In the genomic region with DNA sequence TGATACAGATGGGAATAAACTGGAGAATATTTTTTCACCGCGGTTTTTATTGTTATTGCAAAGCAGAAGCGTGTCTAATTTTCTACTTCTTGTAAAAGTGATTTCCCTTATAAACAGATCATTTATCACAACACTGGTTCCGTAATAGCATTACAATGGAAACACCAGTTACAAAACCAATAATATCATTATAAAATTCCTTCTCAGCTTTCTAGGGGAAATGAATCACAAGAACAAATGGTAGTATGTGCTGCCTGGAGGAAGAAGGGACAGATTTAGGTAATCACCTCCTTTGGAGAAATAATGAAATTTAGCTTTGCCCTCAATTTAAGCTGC, we compare ENCODE assay signal across 9 cellular contexts. TPM values are rescaled to one million over a fixed set of nuclear protein-coding genes. Genes with fewer than 3 reads are reported as not detected.
A peak's percentile ranks its signal among the peaks of the same experiment; 100 is the strongest.
DNase-seq lines count a peak whose midpoint lies in the region; ATAC-seq, FAIRE-seq and TF ChIP-seq lines count a peak whose summit lies in the region.
"Had no signal": no experiment of that assay in that cellular context is flagged by ENCODE, and none has a peak within 500 bp of the region (broad histone marks: within the 10 kb centered on the region; RNA-seq: fewer than 3 reads in every experiment).

No MANE protein-coding gene starts in this region.

- peak overlapping the region; percentile 88; the same call in 1 of the 2 replicates for H3K27ac ChIP-seq in GM12878 (ENCODE audit: control insufficient read depth, insufficient read depth)
- no peak overlapping the region for H3K27ac ChIP-seq in mesendoderm (ENCODE audit: low read depth, low read length)
- H3K27ac ChIP-seq in upper lobe of left lung: peak overlapping the region; percentile 89 to 95 (median 90)

- no peak for DNase-seq in activated naive CD4-positive, alpha-beta T cell treated with anti-CD3 and anti-CD28 coated beads, Interleukin-2, amount 50 U/mL, for 16 hours
- no peak for DNase-seq in GM12878 (ENCODE audit: low read depth, low spot score)
- DNase-seq in mesendoderm: no peak
- no peak for DNase-seq in upper lobe of left lung
- no peak for DNase-seq in NCI-H1105 (lab: John Stamatoyannopoulos, UW)
- DNase-seq in AML-193 (lab: John Stamatoyannopoulos, UW): no peak
- DNase-seq in GM19238 (ENCODE audit: insufficient read length, low spot score): no peak

- no peak for TF ChIP-seq EP300 in GM12878 (IDR thresholded peaks at IDR 0.05; ENCODE audit: borderline replicate concordance in 1 of 2, control insufficient read depth in 1 of 2, low read depth in 2 of 2, low read length in 2 of 2)
- no peak for TF ChIP-seq EP300 in upper lobe of left lung (IDR thresholded peaks at IDR 0.05)

- H3K4me1 ChIP-seq in GM12878 (ENCODE audit: control insufficient read depth, insufficient read depth, low read length): peaks cover 8% of the 10 kb centered on the region; the same call in 1 of the 2 replicates
- H3K4me1 ChIP-seq in mesendoderm (ENCODE audit: control insufficient read depth, low read depth, low read length): peaks cover 7% of the 10 kb centered on the region
- H3K4me1 ChIP-seq in upper lobe of left lung: peaks cover 24 to 31% (median 28%) of the 10 kb centered on the region in 4 donors

- FAIRE-seq in GM12878 (lab: Jason Lieb, UNC): no peak
- FAIRE-seq: colon had no signal

- H2BK5ac ChIP-seq in mesendoderm (ENCODE audit: low read length): no peak overlapping the region

- no peaks in the 10 kb centered on the region for H4K20me1 ChIP-seq in GM12878 (ENCODE audit: control insufficient read depth, insufficient read depth)

- no peak overlapping the region for H3K18ac ChIP-seq in mesendoderm (ENCODE audit: low read length)

- TF ChIP-seq RAD21 in GM12878 (IDR thresholded peaks at IDR 0.05; ENCODE audit: insufficient read depth, low read depth, low read length): no peak

- TF ChIP-seq POLR2A in GM12878 (IDR thresholded peaks at IDR 0.05; ENCODE audit: low read depth, low read length) (no peak), upper lobe of left lung (IDR thresholded peaks at IDR 0.05) (no peak)

- ATAC-seq in GM12878: no peak
- no peak for ATAC-seq in upper lobe of left lung (ENCODE audit: low FRiP score in 2 of 2)

- CTCF ChIA-PET in GM12878 (lab: Yijun Ruan, JAX): interaction anchor here (0.8 to 5.7 kb wide), 21 partner anchors 14 to 328 kb away, joined by 3 to 181 read pairs (median 6); no protein-coding TSS in a partner anchor

- intact Hi-C loops in GM12878 (cut with micrococcal nuclease; ENCODE audit: unreplicated experiment): loop anchor here (5.0 to 10.0 kb wide), 5 partner anchors 189 to 1644 kb away; a partner anchor contains a TSS

- H3K36me3 ChIP-seq in GM12878 (ENCODE audit: control insufficient read depth in 2 of 2, insufficient read depth in 2 of 2, low read length in 1 of 2): no peaks in the 10 kb centered on the region
- no peaks in the 10 kb centered on the region for H3K36me3 ChIP-seq in mesendoderm (ENCODE audit: control insufficient read depth, insufficient read depth, low read length)
- no peaks in the 10 kb centered on the region for H3K36me3 ChIP-seq in upper lobe of left lung

- SMC1A ChIA-PET in GM12878 (lab: Charles Lee; ENCODE audit: uncharacterized antibody, unreplicated experiment): interaction anchor here (0.6 to 10.1 kb wide), 27 partner anchors 10 to 1146 kb away, joined by 3 to 143 read pairs (median 4); no protein-coding TSS in a partner anchor

- H3K4me3 ChIP-seq in GM12878: peak overlapping the region; percentile 94
- H3K4me3 ChIP-seq in mesendoderm (ENCODE audit: low read length): no peak overlapping the region
- H3K4me3 ChIP-seq in upper lobe of left lung: peak overlapping the region in 2 of 4 donors; percentile 70 to 77

- H2BK120ac ChIP-seq in mesendoderm (ENCODE audit: low read depth, low read length): no peak overlapping the region

- H4K5ac ChIP-seq in mesendoderm (ENCODE audit: low read length): no peak overlapping the region

- peak overlapping the region; percentile 97 for H3K27ac Mint-ChIP-seq in activated naive CD4-positive, alpha-beta T cell treated with anti-CD3 and anti-CD28 coated beads, Interleukin-2, amount 50 U/mL, for 24 hours

- POLR2A ChIA-PET in GM12878 (lab: Charles Lee): interaction anchor here (0.6 to 1.6 kb wide), 8 partner anchors 21 to 189 kb away, joined by 3 to 6 read pairs (median 3); no protein-coding TSS in a partner anchor

- no peak overlapping the region for H3K4ac ChIP-seq in mesendoderm (ENCODE audit: low read depth, low read length)

- H3K9me3 ChIP-seq in GM12878 (replicated peaks; ENCODE audit: control insufficient read depth, insufficient read depth, low read length) (no peaks in the 10 kb centered on the region; the same call in 2 of the 3 replicates), upper lobe of left lung (peaks cover 0 to 3% (median 2%) of the 10 kb centered on the region in 4 donors)

- H3K9ac ChIP-seq in GM12878 (ENCODE audit: control insufficient read depth, insufficient read depth, low read length) (no peak overlapping the region), mesendoderm (ENCODE audit: low read length) (no peak overlapping the region)

- no peak overlapping the region for H3K23ac ChIP-seq in mesendoderm (ENCODE audit: low read length)

- peaks cover 43% of the 10 kb centered on the region for H3K4me1 Mint-ChIP-seq in activated naive CD4-positive, alpha-beta T cell treated with anti-CD3 and anti-CD28 coated beads, Interleukin-2, amount 50 U/mL, for 24 hours

- H3K4me3 Mint-ChIP-seq in activated naive CD4-positive, alpha-beta T cell treated with anti-CD3 and anti-CD28 coated beads, Interleukin-2, amount 50 U/mL, for 24 hours: peak overlapping the region; percentile 95

- H3K79me2 ChIP-seq in GM12878 (ENCODE audit: control insufficient read depth, insufficient read depth, low read length) (peaks cover 28% of the 10 kb centered on the region), mesendoderm (ENCODE audit: control insufficient read depth, insufficient read depth, low read length) (peaks cover 23% of the 10 kb centered on the region)

- H3K36me3 Mint-ChIP-seq in activated naive CD4-positive, alpha-beta T cell treated with anti-CD3 and anti-CD28 coated beads, Interleukin-2, amount 50 U/mL, for 24 hours: peaks cover 4% of the 10 kb centered on the region

- peaks cover 8% of the 10 kb centered on the region for H3K79me1 ChIP-seq in mesendoderm (ENCODE audit: low read length)

- no TSS peak for BruUV-seq in GM12878 (replicated peaks; lab: Mats Ljungman, UMichigan)

- WGBS in GM12878 (ENCODE audit: insufficient coverage, insufficient replicate concordance, low lambda C conversion rate, missing lambda C conversion rate): 51% methylated on average over 4 of the region's 4 CpGs
- no CpG with 5 or more reads among the region's 4 CpGs for WGBS in mesendoderm (ENCODE audit: extremely low coverage, insufficient coverage, low lambda C conversion rate)
- 44 to 62% methylated on average over 4 of the region's 4 CpGs for WGBS in upper lobe of left lung, 2 donors

- in situ Hi-C loops in GM12878 (cut with MboI): no loop called here

- TF ChIP-seq CTCF in GM12878 (IDR thresholded peaks at IDR 0.05 in 2 of 3, conservative IDR thresholded peaks at IDR 0.05 in 1 of 3; ENCODE audit: control insufficient read depth in 2 of 3, extremely low read depth in 1 of 3, insufficient read depth in 1 of 3, low read depth in 3 of 3, low read length in 3 of 3): no peak
- no peak for TF ChIP-seq CTCF in upper lobe of left lung (IDR thresholded peaks at IDR 0.05)

- peak overlapping the region; percentile 95 for H3K4me2 ChIP-seq in GM12878 (ENCODE audit: control insufficient read depth, insufficient read depth)
- no peak overlapping the region for H3K4me2 ChIP-seq in mesendoderm (ENCODE audit: low read length)

- H2BK15ac ChIP-seq in mesendoderm (replicated peaks; ENCODE audit: low read depth): no peak overlapping the region

- H3K27me3 ChIP-seq in GM12878 (replicated peaks in 1 of 2; ENCODE audit: control insufficient read depth in 2 of 2, insufficient read depth in 2 of 2, low read length in 1 of 2) (no peaks in the 10 kb centered on the region), mesendoderm (ENCODE audit: insufficient read depth, low read length, poor library complexity) (no peaks in the 10 kb centered on the region), upper lobe of left lung (no peaks in the 10 kb centered on the region)

- RAD21 ChIA-PET in GM12878 (lab: Charles Lee; ENCODE audit: unreplicated experiment): interaction anchor here (0.9 to 6.1 kb wide), 12 partner anchors 11 to 283 kb away, joined by 3 to 140 read pairs (median 4); no protein-coding TSS in a partner anchor

- H3K27me3 Mint-ChIP-seq in activated naive CD4-positive, alpha-beta T cell treated with anti-CD3 and anti-CD28 coated beads, Interleukin-2, amount 50 U/mL, for 24 hours: no peaks in the 10 kb centered on the region

- H2AK5ac ChIP-seq in mesendoderm (ENCODE audit: low read length): no peak overlapping the region

- peak overlapping the region; percentile 92 for H2AFZ ChIP-seq in GM12878 (ENCODE audit: control insufficient read depth, low read depth, low read length)

- peak overlapping the region; percentile 57 for H3K56ac ChIP-seq in mesendoderm (ENCODE audit: low read length)

- H3K9me3 Mint-ChIP-seq in activated naive CD4-positive, alpha-beta T cell treated with anti-CD3 and anti-CD28 coated beads, Interleukin-2, amount 50 U/mL, for 24 hours: peaks cover 2% of the 10 kb centered on the region

- no peak overlapping the region for H4K8ac ChIP-seq in mesendoderm (ENCODE audit: low read depth, low read length)

TF ChIP-seq in GM12878, 131 proteins besides CTCF, POLR2A, EP300 and RAD21 (continues in another document):
- TF ChIP-seq TBL1XR1 (IDR thresholded peaks at IDR 0.05; ENCODE audit: low read depth, low read length) (no peak), FOS (IDR thresholded peaks at IDR 0.05; ENCODE audit: borderline replicate concordance, extremely low read depth, insufficient read length) (no peak)

RNA-seq across cellular contexts. Expression of a gene that starts 2.4 kb away (rescaled TPM):
- total RNA-seq in GM12878 (2013; cell fraction: nucleolus; rRNA removed): 43.8 and 44.1 TPM in 2 replicates
- total RNA-seq in GM12878 (2014; rRNA removed) (22.0 and 26.2 TPM in 2 replicates), GM12878 (2014; rRNA removed; fragmentation: Illumina TruSeq; extraction: Trizol) (22.7 and 25.2 TPM in 2 replicates), GM12878 (2021) (45.0 and 46.2 TPM in 2 replicates), upper lobe of left lung (100 to 1,000 TPM in 1 of 6 donors, 10 to 100 TPM in 5; 42.5 to 118 (median 51.5) TPM)
- 11.0 TPM for polyA plus RNA-seq in GM12878 (2011; ENCODE audit: low read depth)
- polyA plus RNA-seq in GM12878 (2011; rRNA removed) (34.8 and 37.0 TPM in 2 replicates), GM12878 (2014; fragmentation: Illumina TruSeq; extraction: Trizol) (34.8 and 40.7 TPM in 2 replicates), GM12878 (2014; fragmentation: Nextera tagmentation; extraction: Ambion mirVana) (10 to 100 TPM; 11.8 to 12.3 TPM), GM12878 (2014; rRNA removed) (19.5 and 23.7 TPM in 2 replicates), GM12878 (2016; fragmentation: Nextera tagmentation; extraction: Ambion mirVana) (10 to 100 TPM; 29.7 to 30.5 TPM)
- 22.1 and 22.8 TPM in 2 replicates for polyA plus RNA-seq in GM12878 (2011; cell fraction: cytosol; rRNA removed)
- polyA plus RNA-seq in GM12878 (2011; cell fraction: nucleus; rRNA removed): 19.7 and 20.8 TPM in 2 replicates
- 15.4 and 15.7 TPM in 2 replicates for polyA plus RNA-seq in GM12878 (2012)
- polyA minus RNA-seq in GM12878 (2011; rRNA and poly(A)+ RNA removed): 52.4 and 62.0 TPM in 2 replicates
- 22.6 and 30.9 TPM in 2 replicates for polyA minus RNA-seq in GM12878 (2011; cell fraction: cytosol; rRNA and poly(A)+ RNA removed)
- 18.3 and 26.8 TPM in 2 replicates for polyA minus RNA-seq in GM12878 (2011; cell fraction: nucleus; rRNA and poly(A)+ RNA removed)
- 35.7 TPM for polyA plus RNA-seq in mesendoderm (2013, experiment 1 of 2)
- polyA plus RNA-seq in mesendoderm (2013, experiment 2 of 2): 35.7 TPM
